Comparison of ENCODE assay signal across 1 cellular context in genomic region chr12:66644151-66644550, GRCh38.
TF ChIP-seq lines count a peak whose summit lies in the region.

No MANE protein-coding gene starts in this region.

TF ChIP-seq in HEK293, 187 proteins besides CTCF, POLR2A, EP300 and RAD21 (continued from another document):
- TF ChIP-seq ZNF311 (tag by site-specific recombination; IDR thresholded peaks at IDR 0.05; ENCODE audit: borderline replicate concordance) (no peak), ZXDB (tag by site-specific recombination; IDR thresholded peaks at IDR 0.05) (peak; percentile 48; the same call in 1 of the 2 replicates), REST (tag by site-specific recombination; IDR thresholded peaks at IDR 0.05) (no peak), FEZF1 (tag by site-specific recombination; IDR thresholded peaks at IDR 0.05) (peak; percentile 77), ZFHX2 (tag by site-specific recombination; conservative IDR thresholded peaks at IDR 0.05) (peak; percentile 51), ZNF2 (tag by site-specific recombination; IDR thresholded peaks at IDR 0.05) (no peak), ZEB2 (tag by site-specific recombination; IDR thresholded peaks at IDR 0.05) (0 out of 2 replicates have a peak, but pooled peaks have one; percentile 25), PRDM10 (tag by site-specific recombination; IDR thresholded peaks at IDR 0.05) (peak; percentile 52), ZNF398 (tag by site-specific recombination; IDR thresholded peaks at IDR 0.05) (0 out of 2 replicates have a peak, but pooled peaks have one; percentile 19), IKZF3 (tag by site-specific recombination; IDR thresholded peaks at IDR 0.05) (peak; percentile 51; the same call in 1 of the 2 replicates), ZBTB26 (tag by site-specific recombination; optimal IDR thresholded peaks at IDR 0.05) (no peak), PRDM6 (tag by site-specific recombination; IDR thresholded peaks at IDR 0.05) (peak; percentile 77), SCRT2 (tag by site-specific recombination; IDR thresholded peaks at IDR 0.05) (0 out of 2 replicates have a peak, but pooled peaks have one; percentile 19), ZNF138 (tag by site-specific recombination; IDR thresholded peaks at IDR 0.05; ENCODE audit: borderline replicate concordance) (no peak), ZNF350 (tag by site-specific recombination; IDR thresholded peaks at IDR 0.05) (0 out of 2 replicates have a peak, but pooled peaks have one; percentile 29), ZBTB17 (tag by site-specific recombination; IDR thresholded peaks at IDR 0.05) (peak; percentile 34; the same call in 1 of the 2 replicates), ZNF426 (tag by site-specific recombination; IDR thresholded peaks at IDR 0.05) (no peak)
TF ChIP-seq in HEK293: peak in this region for 14.
